25 cellular contexts compared by ENCODE assay signal in genomic region chr1:20848162-20848561, GRCh38.
DNase-seq lines count a peak whose midpoint lies in the region; ATAC-seq and TF ChIP-seq lines count a peak whose summit lies in the region.
"Had no signal": no experiment of that assay in that cellular context is flagged by ENCODE, and none has a peak within 500 bp of the region (broad histone marks: within the 10 kb centered on the region; RNA-seq: fewer than 3 reads in every experiment).

No MANE protein-coding gene starts in this region.

- WGBS in GM23248 (ENCODE audit: low coverage in 1 of 2, low lambda C conversion rate in 2 of 2, missing lambda C conversion rate in 2 of 2), 2 experiments = 71 to 85% methylated on average over 1 of the region's 1 CpG

- H3K9ac ChIP-seq in GM23248 = no peak overlapping the region

- DNase-seq in GM23248 (peak; percentile 14), Panc1 (ENCODE audit: low read depth, low spot score) (peak; percentile 18), dermis blood vessel endothelial cell (peak; percentile 38), retinal pigment epithelial cell (ENCODE audit: low read depth) (peak; percentile 15), AG08395 (ENCODE audit: low spot score) (no peak)
- no peak for DNase-seq in activated naive CD4-positive, alpha-beta T cell treated with anti-CD3 and anti-CD28 coated beads, Interleukin-2, amount 50 U/mL, for 72 hours (ENCODE audit: low spot score in 2 of 2)
- DNase-seq: activated CD8-positive, alpha-beta memory T cell treated with anti-CD3 and anti-CD28 coated beads for 24 hours; activated naive CD4-positive, alpha-beta T cell treated with Interleukin-2 at 50 U/mL for 16 hours; activated T-cell treated with anti-CD3 and anti-CD28 coated beads, Interleukin-2, amount 50 U/mL, for 24 hours; AML-193; amygdala; DND-41; erythroblast; NCI-H2171 treated with DMSO at 0.1 percent for 48 hours; NCI-H748 treated with DMSO at 0.1 percent for 48 hours; nucleus accumbens; Right ventricle myocardium superior; spleen; stimulated activated CD4-positive, alpha-beta T cell treated with anti-CD3 and anti-CD28 coated beads, Interleukin-4, amount 100 ng/mL, for 1 hour; stimulated activated naive CD4-positive, alpha-beta T cell treated with Interleukin-2 at 50 U/mL for 16 hours had no signal

- peak overlapping the region in 1 of 2 donors; percentile 14 for H3K27ac Mint-ChIP-seq in activated naive CD4-positive, alpha-beta T cell treated with anti-CD3 and anti-CD28 coated beads, Interleukin-2, amount 50 U/mL, for 72 hours
- H3K27ac Mint-ChIP-seq: activated T-cell treated with anti-CD3 and anti-CD28 coated beads, Interleukin-2, amount 50 U/mL, for 24 hours; IgD-negative memory B cell; memory B cell had no signal

- TF ChIP-seq CTCF in Panc1 (IDR thresholded peaks at IDR 0.05) = no peak
- TF ChIP-seq CTCF in retinal pigment epithelial cell (conservative IDR thresholded peaks at IDR 0.05; ENCODE audit: low read depth, low read length) = no peak

- H3F3A ChIP-seq in GM23248 (ENCODE audit: insufficient read depth) = peaks cover 20% of the 10 kb centered on the region; the same call in 1 of the 2 replicates

- H3K27ac ChIP-seq in GM23248 = no peak overlapping the region
- peak overlapping the region; percentile 78 for H3K27ac ChIP-seq in Panc1 (ENCODE audit: low read length)
- H3K27ac ChIP-seq: spleen, thoracic aorta had no signal

- no peak overlapping the region for H3K4me2 ChIP-seq in GM23248 (ENCODE audit: unreplicated experiment)

- no peaks in the 10 kb centered on the region for H3K9me2 ChIP-seq in GM23248 (ENCODE audit: insufficient read depth)

- no TSS peak for BruUV-seq in Panc1 (replicated peaks; lab: Mats Ljungman, UMichigan)

- no peak overlapping the region for H2AFZ ChIP-seq in GM23248

- intact Hi-C loops in Panc1 (cut with micrococcal nuclease; ENCODE audit: unreplicated experiment) = no loop called here

- CTCF ChIA-PET in Panc1 (lab: Charles Lee) = no interaction called here

- no peaks in the 10 kb centered on the region for H3K79me2 ChIP-seq in GM23248 (ENCODE audit: insufficient read depth)

- peaks cover 48% of the 10 kb centered on the region for H3K36me3 ChIP-seq in GM23248 (ENCODE audit: low read depth)
- peaks cover 16% of the 10 kb centered on the region for H3K36me3 ChIP-seq in Panc1 (ENCODE audit: control insufficient read depth, insufficient read depth, low read length)

- H3K27me3 ChIP-seq in GM23248 (replicated peaks; ENCODE audit: insufficient read depth) (no peaks in the 10 kb centered on the region), Panc1 (ENCODE audit: control insufficient read depth, insufficient read depth, low read length) (no peaks in the 10 kb centered on the region)
- H3K27me3 ChIP-seq: spleen had no signal

- H3K9me3 Mint-ChIP-seq in activated naive CD4-positive, alpha-beta T cell treated with anti-CD3 and anti-CD28 coated beads, Interleukin-2, amount 50 U/mL, for 72 hours = no peaks in the 10 kb centered on the region
- H3K9me3 Mint-ChIP-seq: activated T-cell treated with anti-CD3 and anti-CD28 coated beads, Interleukin-2, amount 50 U/mL, for 24 hours; central memory CD8-positive, alpha-beta T cell; IgD-negative memory B cell; memory B cell had no signal

- POLR2A ChIA-PET in Panc1 (lab: Charles Lee) = no interaction called here

- ATAC-seq in Panc1 = peak; percentile 82
- no peak for ATAC-seq in activated naive CD4-positive, alpha-beta T cell treated with anti-CD3 and anti-CD28 coated beads, Interleukin-2, amount 50 U/mL, for 72 hours
- ATAC-seq in GM21737 (IDR thresholded peaks at IDR 0.05; ENCODE audit: unreplicated experiment) = no peak

- H3K9me3 ChIP-seq in GM23248 (ENCODE audit: low read depth) (no peaks in the 10 kb centered on the region), Panc1 (ENCODE audit: control insufficient read depth, insufficient read depth, low read depth, low read length) (no peaks in the 10 kb centered on the region)
- H3K9me3 ChIP-seq: spleen, thoracic aorta had no signal

- in situ Hi-C loops in GM23248 (cut with MboI) (no loop called here), Panc1 (cut with HindIII; ENCODE audit: low pct_unique_long_range_greater_than_20kb, low sequenced_read_pairs) (no loop called here)

- no peaks in the 10 kb centered on the region; the same call in 1 of the 2 replicates for H4K20me1 ChIP-seq in GM23248 (ENCODE audit: insufficient read depth)

- H3K36me3 Mint-ChIP-seq in activated naive CD4-positive, alpha-beta T cell treated with anti-CD3 and anti-CD28 coated beads, Interleukin-2, amount 50 U/mL, for 72 hours = peaks cover 0 to 17% of the 10 kb centered on the region in 2 donors

- no peak overlapping the region for H3K4me3 ChIP-seq in GM23248
- H3K4me3 ChIP-seq in Panc1 (ENCODE audit: low read depth in 2 of 2, low read length in 2 of 2) = no peak overlapping the region
- H3K4me3 ChIP-seq in retinal pigment epithelial cell (ENCODE audit: low read length) = no peak overlapping the region
- H3K4me3 ChIP-seq: spleen, thoracic aorta had no signal

- peaks cover 8% of the 10 kb centered on the region for H3K4me1 ChIP-seq in GM23248 (ENCODE audit: insufficient read depth)
- H3K4me1 ChIP-seq in Panc1 (ENCODE audit: control insufficient read depth, insufficient read depth, low read length) = peaks cover 22% of the 10 kb centered on the region
- H3K4me1 ChIP-seq: spleen had no signal

Comparison
In these comparisons a context has a peak if more than half of its experiments do, and no peak if none do; other contexts are left out.
1. DNase-seq: peak in GM23248 (single experiment), Panc1 (single experiment), dermis blood vessel endothelial cell (single experiment) and retinal pigment epithelial cell (single experiment); none in activated naive CD4-positive, alpha-beta T cell treated with anti-CD3 and anti-CD28 coated beads, Interleukin-2, amount 50 U/mL, for 72 hours (0 of 2) and AG08395 (single experiment).